Comparison of ENCODE assay signal across 7 cellular contexts in the genomic region with DNA sequence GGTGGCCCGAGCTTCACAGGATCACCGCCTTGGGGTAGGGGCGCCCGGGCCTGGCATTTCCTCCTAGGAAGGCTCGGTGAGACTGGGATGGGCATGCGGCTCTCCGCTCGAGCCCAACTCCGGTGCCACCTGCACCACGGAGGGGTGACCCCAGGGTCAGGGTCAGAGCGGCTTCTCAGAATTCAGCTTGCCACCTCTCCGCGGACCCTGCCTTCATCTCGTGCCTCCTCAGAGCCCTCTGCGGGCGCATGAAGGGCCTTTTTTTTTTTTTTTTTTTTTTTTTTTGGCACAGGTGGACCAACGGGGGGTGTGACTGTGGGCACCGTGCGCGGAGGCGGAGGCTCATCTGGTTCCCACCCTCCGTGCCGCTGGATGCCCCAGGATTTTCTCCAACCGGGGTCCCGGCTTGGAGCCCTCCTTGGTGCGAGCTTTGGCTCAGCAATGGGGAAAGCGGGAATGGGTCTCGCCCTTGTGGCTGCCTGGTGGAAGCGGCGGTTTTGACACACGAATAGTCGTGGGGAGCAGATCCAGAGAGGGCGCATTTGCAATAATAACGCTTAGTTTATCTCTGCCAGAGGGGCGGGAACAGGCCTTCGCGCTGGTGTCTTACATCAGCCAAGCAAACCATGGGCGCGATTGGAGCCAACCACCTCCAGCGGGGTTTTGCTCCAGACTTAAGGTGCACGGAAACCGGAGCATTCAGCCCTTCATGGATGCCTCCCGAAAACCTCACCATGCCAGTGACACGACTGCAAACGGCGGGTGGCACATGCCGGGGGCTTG. TPM values are rescaled to one million over a fixed set of nuclear protein-coding genes. Genes with fewer than 3 reads are reported as not detected.
DNase-seq lines count a peak whose midpoint lies in the region; ATAC-seq and TF ChIP-seq lines count a peak whose summit lies in the region.

No MANE protein-coding gene starts in this region.

- TF ChIP-seq CTCF in psoas muscle (IDR thresholded peaks at IDR 0.05), result no peak

- peaks cover 14% of the 10 kb centered on the region for H3K4me1 ChIP-seq in psoas muscle

- peak overlapping the region; percentile 100 for H3K27ac ChIP-seq in psoas muscle

- no peaks in the 10 kb centered on the region for H3K9me3 ChIP-seq in psoas muscle

- intact Hi-C loops in psoas muscle (cut with DNase I), result no loop called here

- H3K36me3 ChIP-seq in psoas muscle (ENCODE audit: insufficient read depth in 1 of 2, low read depth in 1 of 2), result no peaks in the 10 kb centered on the region

- ATAC-seq in psoas muscle (peak in 3 of 4 donors; percentile 7 to 24 (median 9)), GM18909 (IDR thresholded peaks at IDR 0.05; ENCODE audit: poor library complexity, unreplicated experiment) (no peak), HG03520 (IDR thresholded peaks at IDR 0.05; ENCODE audit: unreplicated experiment) (no peak)

- WGBS in psoas muscle, 3 donors, result 9 to 24% (median 15%) methylated on average over 45 to 47 of the region's 47 CpGs

- no peaks in the 10 kb centered on the region for H3K27me3 ChIP-seq in psoas muscle (ENCODE audit: insufficient read depth in 3 of 3, low read length in 2 of 3)

- peak overlapping the region; percentile 99 for H3K4me3 ChIP-seq in psoas muscle

- DNase-seq in GDM1 (lab: John Stamatoyannopoulos, UW) (peak; percentile 29), NCI-H1436 treated with DMSO at 0.1 percent for 48 hours (lab: John Stamatoyannopoulos, UW) (peak; percentile 42), amniotic epithelial cell (ENCODE audit: low read depth) (peak; percentile 90), hepatic stellate cell (ENCODE audit: low spot score) (peak; percentile 62), psoas muscle (peak; percentile 77 to 86)

RNA-seq across cellular contexts. Expression of a gene that starts 5.0 kb away (rescaled TPM):
- total RNA-seq in psoas muscle, result 10 to 100 TPM; 18.5 to 27.9 (median 23.8) TPM
- 10 to 100 TPM in 1 of 3 donors, 1 to 10 TPM in 2; 5.9 to 15.8 (median 7.3) TPM for polyA plus RNA-seq in psoas muscle

Comparison
In these comparisons a context has a peak if more than half of its experiments do, and no peak if none do; other contexts are left out.
1. DNase-seq: peak in every context shown above with its lines; median percentile 90 in amniotic epithelial cell; 82 in psoas muscle; 62 in hepatic stellate cell; 42 in NCI-H1436 treated with DMSO at 0.1 percent for 48 hours; 29 in GDM1.
2. ATAC-seq: peak in psoas muscle (3 of 4); none in GM18909 (single experiment) and HG03520 (single experiment).